In the genomic region with DNA sequence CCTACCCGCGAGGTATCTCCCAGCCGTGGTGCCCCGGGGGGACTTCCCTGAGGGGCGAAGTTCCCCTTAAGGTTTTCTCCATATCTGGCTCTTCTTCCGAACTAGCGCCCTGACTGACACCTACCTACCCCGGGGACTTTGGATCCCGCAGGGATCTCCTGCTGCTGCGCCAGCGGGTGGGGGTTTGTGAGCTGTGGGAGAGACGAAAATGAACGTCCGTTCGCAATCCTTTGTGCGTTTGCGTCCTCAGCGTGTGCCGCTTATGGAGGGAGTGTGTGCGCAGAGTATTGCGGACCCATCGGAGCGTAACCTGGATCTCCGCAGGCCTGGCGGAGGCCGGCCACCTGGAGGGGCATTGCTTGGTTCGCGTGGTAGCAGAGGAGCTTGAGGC, we compare ENCODE assay signal across 8 cellular contexts. TPM values are rescaled to one million over a fixed set of nuclear protein-coding genes. Genes with fewer than 3 reads are reported as not detected.
DNase-seq lines count a peak whose midpoint lies in the region; ATAC-seq and TF ChIP-seq lines count a peak whose summit lies in the region.

No MANE protein-coding gene starts in this region.

- H3K9me3 ChIP-seq in SJCRH30 (replicated peaks) (no peaks in the 10 kb centered on the region), left lung (no peaks in the 10 kb centered on the region)

- no peaks in the 10 kb centered on the region for H3K27me3 ChIP-seq in HL-60 (ENCODE audit: insufficient read depth, poor library complexity, severe bottlenecking)
- H3K27me3 ChIP-seq in SJCRH30 = no peaks in the 10 kb centered on the region
- H3K27me3 ChIP-seq in left lung = no peaks in the 10 kb centered on the region

- ATAC-seq in GM19372 (IDR thresholded peaks at IDR 0.05; ENCODE audit: low read depth, unreplicated experiment) (peak; percentile 9), left lung (peak; percentile 62)

- H3K4me1 ChIP-seq in SJCRH30 = peaks cover 5% of the 10 kb centered on the region; the same call in 1 of the 2 replicates
- peaks cover 0 to 16% of the 10 kb centered on the region in 2 donors for H3K4me1 ChIP-seq in left lung

- DNase-seq in CD1c-positive myeloid dendritic cell (ENCODE audit: extremely low spot score) (peak; percentile 42), HL-60 (ENCODE audit: low read depth in 1 of 2, low spot score in 1 of 2) (peak; percentile 28 to 53), SJCRH30 (peak; percentile 40 to 47), left lung (peak; percentile 45 to 79), mesenteric fat pad (ENCODE audit: low spot score) (no peak)
- DNase-seq in stimulated activated CD8-positive, alpha-beta memory T cell treated with anti-CD3 and anti-CD28 coated beads, Interleukin-4, amount 100 ng/mL, for 48 hours = peak; percentile 52

- peak overlapping the region; percentile 85 for H3K27ac ChIP-seq in HL-60 (replicated peaks)
- peak overlapping the region; percentile 72 for H3K27ac ChIP-seq in SJCRH30
- peak overlapping the region; percentile 61 for H3K27ac ChIP-seq in cingulate gyrus (ENCODE audit: low read depth, low read length)
- H3K27ac ChIP-seq in left lung = peak overlapping the region; percentile 75

- peak overlapping the region; percentile 96 for H3K4me3 ChIP-seq in HL-60 (replicated peaks; ENCODE audit: insufficient read depth, low read length)
- peak overlapping the region; percentile 97 for H3K4me3 ChIP-seq in SJCRH30
- peak overlapping the region; percentile 79 to 84 for H3K4me3 ChIP-seq in left lung

- intact Hi-C loops in left lung (cut with DNase I) = no loop called here

- TF ChIP-seq CTCF in HL-60 (IDR thresholded peaks at IDR 0.05; ENCODE audit: insufficient read depth, low read length) (no peak), left lung (IDR thresholded peaks at IDR 0.05) (no peak)

- H3K36me3 ChIP-seq in SJCRH30 (peaks cover 21% of the 10 kb centered on the region), left lung (peaks cover 0 to 5% of the 10 kb centered on the region in 2 donors)

RNA-seq across cellular contexts. Expression of a gene that starts 0.6 kb away (rescaled TPM):
- total RNA-seq in SJCRH30 (2014; rRNA removed; shearing (Covaris generic)) = 48.5 and 51.8 TPM in 2 replicates
- total RNA-seq in left lung (10 to 100 TPM; 26.7 to 32.3 TPM), mesenteric fat pad (18.3 TPM)
